In genomic region chr15:62316413-62317060, GRCh38 we compare ENCODE assay signal across 18 cellular contexts.
DNase-seq lines count a peak whose midpoint lies in the region; ATAC-seq, FAIRE-seq and TF ChIP-seq lines count a peak whose summit lies in the region.
"Had no signal": no experiment of that assay in that cellular context is flagged by ENCODE, and none has a peak within 500 bp of the region (broad histone marks: within the 10 kb centered on the region; RNA-seq: fewer than 3 reads in every experiment).

No MANE protein-coding gene starts in this region.

- no peak for TF ChIP-seq RAD21 in A549 (conservative IDR thresholded peaks at IDR 0.05 in 1 of 2, IDR thresholded peaks at IDR 0.05 in 1 of 2)

- peaks cover 4% of the 10 kb centered on the region for H3K4me1 Mint-ChIP-seq in neural progenitor cell
- H3K4me1 Mint-ChIP-seq in activated T-cell treated with anti-CD3 and anti-CD28 coated beads, Interleukin-2, amount 50 U/mL, for 72 hours (ENCODE audit: low read depth): no peaks in the 10 kb centered on the region
- H3K4me1 Mint-ChIP-seq: CD4-positive, alpha-beta memory T cell had no signal

- POLR2A ChIA-PET in A549 (lab: Yijun Ruan, JAX): no interaction called here

- CTCF ChIA-PET in A549 (lab: Yijun Ruan, JAX): interaction anchor here (0.6 to 2.1 kb wide), 3 partner anchors 9 to 62 kb away, joined by 3 to 17 read pairs (median 4); no protein-coding TSS in a partner anchor

- H3K79me2 ChIP-seq in neural progenitor cell (ENCODE audit: low read depth): no peaks in the 10 kb centered on the region

- TF ChIP-seq CTCF in A549 (IDR thresholded peaks at IDR 0.05) (no peak), neural progenitor cell (IDR thresholded peaks at IDR 0.05) (no peak)

- H3K36me3 ChIP-seq in H7 (replicated peaks; ENCODE audit: control insufficient read depth, insufficient read depth, low read length) (no peaks in the 10 kb centered on the region), neural progenitor cell (no peaks in the 10 kb centered on the region)

- H3K27ac ChIP-seq in A549 (no peak overlapping the region), neural progenitor cell (no peak overlapping the region)

- no peak overlapping the region for H3K4me3 Mint-ChIP-seq in neural progenitor cell
- H3K4me3 Mint-ChIP-seq in activated T-cell treated with anti-CD3 and anti-CD28 coated beads, Interleukin-2, amount 50 U/mL, for 72 hours: no peak overlapping the region
- H3K4me3 Mint-ChIP-seq: CD4-positive, alpha-beta memory T cell; H9 had no signal

- no peak overlapping the region for H3K9ac ChIP-seq in neural progenitor cell

- H4K20me1 ChIP-seq in neural progenitor cell (ENCODE audit: low read depth): no peaks in the 10 kb centered on the region

- in situ Hi-C loops in KBM-7 (cut with MboI; ENCODE audit: low pct_unique_long_range_greater_than_20kb, low sequenced_read_pairs): no loop called here

- H3K9me3 Mint-ChIP-seq in neural progenitor cell: peaks cover 10% of the 10 kb centered on the region
- H3K9me3 Mint-ChIP-seq in activated T-cell treated with anti-CD3 and anti-CD28 coated beads, Interleukin-2, amount 50 U/mL, for 72 hours: peaks cover 0 to 2% of the 10 kb centered on the region in 2 donors

- no peaks in the 10 kb centered on the region for H3K4me1 ChIP-seq in A549
- H3K4me1 ChIP-seq in neural progenitor cell: peaks cover 12% of the 10 kb centered on the region
- H3K4me1 ChIP-seq: Caco-2 had no signal

- H3F3A ChIP-seq in neural progenitor cell (ENCODE audit: low read depth): no peaks in the 10 kb centered on the region

- H3K27me3 ChIP-seq in H7 (ENCODE audit: control insufficient read depth, insufficient read depth, low read length) (no peaks in the 10 kb centered on the region), neural progenitor cell (no peaks in the 10 kb centered on the region)

- no peak overlapping the region for H3K27ac Mint-ChIP-seq in neural progenitor cell
- H3K27ac Mint-ChIP-seq in activated T-cell treated with anti-CD3 and anti-CD28 coated beads, Interleukin-2, amount 50 U/mL, for 72 hours: no peak overlapping the region
- H3K27ac Mint-ChIP-seq: CD4-positive, alpha-beta memory T cell had no signal

- no peak for TF ChIP-seq POLR2A in A549 (IDR thresholded peaks at IDR 0.05; ENCODE audit: low read length)

- no peaks in the 10 kb centered on the region for H3K36me3 Mint-ChIP-seq in neural progenitor cell
- H3K36me3 Mint-ChIP-seq in activated T-cell treated with anti-CD3 and anti-CD28 coated beads, Interleukin-2, amount 50 U/mL, for 72 hours (ENCODE audit: insufficient read depth in 2 of 2): no peaks in the 10 kb centered on the region
- H3K36me3 Mint-ChIP-seq: CD4-positive, alpha-beta memory T cell had no signal

- no peak overlapping the region for H2AFZ ChIP-seq in neural progenitor cell (replicated peaks)

- peaks cover 39% of the 10 kb centered on the region for H3K9me3 ChIP-seq in A549
- H3K9me3 ChIP-seq in neural progenitor cell (ENCODE audit: low read depth): no peaks in the 10 kb centered on the region

- TF ChIP-seq EP300 in A549 (IDR thresholded peaks at IDR 0.05): no peak

- H3K4me3 ChIP-seq in A549 (no peak overlapping the region), H7 (ENCODE audit: insufficient read depth, low read depth, low read length) (no peak overlapping the region), neural progenitor cell (no peak overlapping the region)
- H3K4me3 ChIP-seq: GM12878 had no signal

- H3K4me2 ChIP-seq in A549: no peak overlapping the region
- H3K4me2 ChIP-seq in neural progenitor cell: peak overlapping the region; percentile 31

- peaks cover 3% of the 10 kb centered on the region for H3K27me3 Mint-ChIP-seq in neural progenitor cell (ENCODE audit: insufficient read depth, low read depth)
- H3K27me3 Mint-ChIP-seq in activated T-cell treated with anti-CD3 and anti-CD28 coated beads, Interleukin-2, amount 50 U/mL, for 72 hours (ENCODE audit: low read depth): peaks cover 22% of the 10 kb centered on the region

- peak; percentile 54 to 80 for ATAC-seq in A549
- no peak for ATAC-seq in activated T-cell treated with anti-CD3 and anti-CD28 coated beads, Interleukin-2, amount 50 U/mL, for 72 hours (replicated peaks in 1 of 2)
- ATAC-seq: GM12878, HCT116 had no signal

- peak; percentile 32 for FAIRE-seq in A549 (lab: Jason Lieb, UNC)
- FAIRE-seq: GM12878 had no signal

- 6% methylated on average over 2 of the region's 2 CpGs for WGBS in A549 (ENCODE audit: missing lambda C conversion rate)

- no peak for DNase-seq in A549 (ENCODE audit: low read depth in 1 of 2, low spot score in 1 of 2)
- peak; percentile 40 for DNase-seq in H7
- peak; percentile 1 for DNase-seq in dermis blood vessel endothelial cell
- DNase-seq in neural progenitor cell (ENCODE audit: low spot score): peak; percentile 57
- DNase-seq in SHP77 treated with DMSO at 0.1 percent for 48 hours (lab: John Stamatoyannopoulos, UW): no peak
- no peak for DNase-seq in activated T-cell treated with anti-CD3 and anti-CD28 coated beads, Interleukin-2, amount 50 U/mL, for 72 hours
- no peak for DNase-seq in KBM-7
- DNase-seq: 8988T; C1 segment of cervical spinal cord; Caco-2; CD4-positive, alpha-beta memory T cell; DMS153; DND-41; GDM1; GOT3; H9 had no signal

TF ChIP-seq in A549, 52 proteins besides CTCF, POLR2A, EP300 and RAD21:
- TF ChIP-seq POLR2AphosphoS2 (conservative IDR thresholded peaks at IDR 0.05; ENCODE audit: low read length) (no peak), GATA3 (IDR thresholded peaks at IDR 0.05; ENCODE audit: borderline replicate concordance) (no peak), CHD2 (IDR thresholded peaks at IDR 0.05; ENCODE audit: low read length, partially characterized antibody) (no peak)

Comparison
In these comparisons a context has a peak if more than half of its experiments do, and no peak if none do; other contexts are left out.
1. ATAC-seq: peak in A549 (2 of 2); none in activated T-cell treated with anti-CD3 and anti-CD28 coated beads, Interleukin-2, amount 50 U/mL, for 72 hours (0 of 2).
2. DNase-seq: peak in H7 (single experiment), dermis blood vessel endothelial cell (single experiment) and neural progenitor cell (single experiment); none in A549 (0 of 2), SHP77 treated with DMSO at 0.1 percent for 48 hours (single experiment), activated T-cell treated with anti-CD3 and anti-CD28 coated beads, Interleukin-2, amount 50 U/mL, for 72 hours (0 of 2) and KBM-7 (single experiment).